ENCODE assay signal across 8 cellular contexts in genomic region chr2:41836944-41837343, GRCh38.
DNase-seq lines count a peak whose midpoint lies in the region; TF ChIP-seq lines count a peak whose summit lies in the region.
"Had no signal": no experiment of that assay in that cellular context is flagged by ENCODE, and none has a peak within 500 bp of the region (broad histone marks: within the 10 kb centered on the region; RNA-seq: fewer than 3 reads in every experiment).

No MANE protein-coding gene starts in this region.

- no peak overlapping the region for H3K4me3 Mint-ChIP-seq in nephron progenitor cell

- TF ChIP-seq CTCF in NB4 (IDR thresholded peaks at IDR 0.05; ENCODE audit: low read depth, low read length): no peak
- no peak for TF ChIP-seq CTCF in nephron progenitor cell (IDR thresholded peaks at IDR 0.05)

- in situ Hi-C loops in T47D (cut with HindIII; ENCODE audit: low pct_unique_long_range_greater_than_20kb, low sequenced_read_pairs): no loop called here

- H3K27ac Mint-ChIP-seq in nephron progenitor cell: no peak overlapping the region

- TF ChIP-seq POLR2A in NB4 (IDR thresholded peaks at IDR 0.05; ENCODE audit: extremely low read depth, insufficient read length): no peak

- H3K4me1 Mint-ChIP-seq in nephron progenitor cell: peaks cover 6% of the 10 kb centered on the region

- no peaks in the 10 kb centered on the region for H3K36me3 Mint-ChIP-seq in nephron progenitor cell (ENCODE audit: low read depth)

- H3K9me3 Mint-ChIP-seq in nephron progenitor cell: no peaks in the 10 kb centered on the region

- H3K4me3 ChIP-seq in NB4 (ENCODE audit: low read depth, low read length): no peak overlapping the region

- peak; percentile 30 for DNase-seq in H4 (ENCODE audit: low spot score)
- DNase-seq in NB4 (ENCODE audit: low read depth): peak; percentile 67
- peak; percentile 17 to 75 for DNase-seq in T47D (ENCODE audit: low read depth in 1 of 2, low spot score in 1 of 2)
- peak; percentile 80 for DNase-seq in nephron progenitor cell
- DNase-seq in NCI-H1092 treated with DMSO at 0.1 percent for 48 hours (lab: John Stamatoyannopoulos, UW): no peak
- no peak for DNase-seq in DMS153 (lab: John Stamatoyannopoulos, UW)
- DNase-seq in NCI-H1417 treated with DMSO at 0.1 percent for 48 hours (lab: John Stamatoyannopoulos, UW): no peak
- DNase-seq: retina had no signal

- H3K27me3 Mint-ChIP-seq in nephron progenitor cell (ENCODE audit: low read depth, poor library complexity): peaks cover 60% of the 10 kb centered on the region

Comparison
In these comparisons a context has a peak if more than half of its experiments do, and no peak if none do; other contexts are left out.
1. DNase-seq: peak in H4 (single experiment), NB4 (single experiment), T47D (2 of 2) and nephron progenitor cell (single experiment); none in NCI-H1092 treated with DMSO at 0.1 percent for 48 hours (single experiment), DMS153 (single experiment) and NCI-H1417 treated with DMSO at 0.1 percent for 48 hours (single experiment).